In the genomic region with DNA sequence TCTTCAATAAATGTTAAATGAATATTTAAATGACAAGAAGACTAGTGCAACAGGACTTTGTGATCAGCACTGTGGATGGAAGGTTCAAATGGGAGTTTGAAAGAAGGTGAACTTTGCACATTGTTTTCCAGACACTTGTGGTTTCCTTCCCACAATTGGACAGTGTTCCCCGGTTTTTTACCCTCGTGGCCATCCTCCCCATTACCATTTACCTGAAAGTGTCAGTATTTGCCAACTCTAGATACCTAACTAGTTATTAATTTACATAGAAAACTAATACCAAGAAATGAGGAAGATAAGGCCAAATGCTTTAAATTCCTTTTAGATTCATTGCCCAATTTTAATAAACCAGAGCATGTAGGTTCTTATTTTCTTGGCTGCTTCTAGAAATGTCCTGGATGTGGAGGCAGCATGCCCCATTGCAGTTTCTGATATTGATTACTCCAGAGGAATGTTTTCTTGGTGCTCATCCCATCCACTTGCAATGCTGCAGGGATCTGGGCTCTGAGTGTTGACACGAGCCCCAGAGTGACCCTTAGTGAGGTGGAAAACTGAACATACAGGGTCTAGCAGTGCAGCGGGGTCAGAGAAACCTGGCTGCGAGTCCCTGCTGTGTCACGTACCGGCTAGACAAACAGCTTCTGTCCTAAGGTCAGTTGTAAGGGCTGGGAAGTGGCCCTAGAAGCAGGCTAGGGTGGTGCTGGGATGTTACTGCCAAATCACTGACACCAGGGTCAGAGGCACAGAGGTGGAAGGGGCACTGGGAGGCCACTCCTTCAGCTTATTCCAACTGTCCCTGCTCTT, we compare ENCODE assay signal across 23 cellular contexts. TPM values are rescaled to one million over a fixed set of nuclear protein-coding genes. Genes with fewer than 3 reads are reported as not detected.
DNase-seq lines count a peak whose midpoint lies in the region; ATAC-seq, FAIRE-seq and TF ChIP-seq lines count a peak whose summit lies in the region.
"Had no signal": no experiment of that assay in that cellular context is flagged by ENCODE, and none has a peak within 500 bp of the region (broad histone marks: within the 10 kb centered on the region; RNA-seq: fewer than 3 reads in every experiment).

No MANE protein-coding gene starts in this region.

- no peak for TF ChIP-seq CTCF in esophagus squamous epithelium (IDR thresholded peaks at IDR 0.05)
- TF ChIP-seq CTCF in right lobe of liver (IDR thresholded peaks at IDR 0.05), result no peak

- H3K9me3 ChIP-seq in esophagus squamous epithelium, result no peaks in the 10 kb centered on the region
- no peaks in the 10 kb centered on the region for H3K9me3 ChIP-seq in right lobe of liver
- no peaks in the 10 kb centered on the region for H3K9me3 ChIP-seq in small intestine (ENCODE audit: control insufficient read depth, low read depth)
- H3K9me3 ChIP-seq: adrenal gland, sigmoid colon, SJSA1, tibial nerve had no signal

- 54 to 71% methylated on average over 5 to 6 of the region's 7 CpGs for WGBS in esophagus squamous epithelium, 2 donors
- 15% methylated on average over 3 of the region's 7 CpGs for WGBS in right lobe of liver (ENCODE audit: insufficient coverage, low coverage, low lambda C conversion rate, missing lambda C conversion rate)
- WGBS in small intestine, 3 donors, result 12 to 58% (median 33%) methylated on average over 7 of the region's 7 CpGs

- ATAC-seq in right lobe of liver, result peak; percentile 75 to 88 (median 86)
- ATAC-seq in HG03045 (IDR thresholded peaks at IDR 0.05; ENCODE audit: unreplicated experiment), result no peak
- ATAC-seq: activated CD4-positive, CD25-positive, alpha-beta regulatory T cell treated with anti-CD3 and anti-CD28 coated beads, Interleukin-2, amount 50 U/mL, for 24 hours; left cardiac atrium; naive thymus-derived CD8-positive, alpha-beta T cell; stimulated activated naive CD8-positive, alpha-beta T cell treated with anti-CD3 and anti-CD28 coated beads, Interleukin-15, Interleukin-2, amounts not matched to agents 100 U/mL and 50 U/mL, for 24 hours had no signal

- TF ChIP-seq POLR2A in esophagus squamous epithelium (IDR thresholded peaks at IDR 0.05), result no peak
- no peak for TF ChIP-seq POLR2A in right lobe of liver (IDR thresholded peaks at IDR 0.05)

- H3K4me1 ChIP-seq in esophagus squamous epithelium (peaks cover 20 to 72% (median 43%) of the 10 kb centered on the region in 3 donors), right lobe of liver (peaks cover 0 to 42% (median 20%) of the 10 kb centered on the region in 4 donors), small intestine (ENCODE audit: control insufficient read depth in 2 of 2, insufficient read depth in 1 of 2, low read depth in 1 of 2, low read length in 1 of 2) (peaks cover 5 to 9% of the 10 kb centered on the region in 2 donors)
- H3K4me1 ChIP-seq: sigmoid colon had no signal

- peak overlapping the region in 3 of 4 donors; percentile 10 to 37 (median 28) for H3K27ac ChIP-seq in esophagus squamous epithelium
- H3K27ac ChIP-seq in right lobe of liver, result peak overlapping the region; percentile 6 to 48 (median 44)
- H3K27ac ChIP-seq in small intestine (ENCODE audit: low read depth in 1 of 2, low read length in 1 of 2), result no peak overlapping the region
- H3K27ac ChIP-seq: sigmoid colon, SJSA1 had no signal

- H3K4me3 ChIP-seq in esophagus squamous epithelium (no peak overlapping the region), right lobe of liver (no peak overlapping the region), small intestine (ENCODE audit: low read depth in 1 of 2, low read length in 2 of 2) (no peak overlapping the region)
- H3K4me3 ChIP-seq: adrenal gland, sigmoid colon, SJSA1, tibial nerve had no signal

- H3K36me3 ChIP-seq in esophagus squamous epithelium (peaks cover 0 to 19% (median 0%) of the 10 kb centered on the region in 3 donors), right lobe of liver (peaks cover 0 to 7% (median 0%) of the 10 kb centered on the region in 4 donors), small intestine (ENCODE audit: control insufficient read depth in 2 of 2, insufficient read depth in 2 of 2, low read length in 2 of 2) (no peaks in the 10 kb centered on the region)

- no peak for FAIRE-seq in small intestine (lab: Jason Lieb, UNC)
- FAIRE-seq: colon, TTC549 had no signal

- DNase-seq in HuH-7 (ENCODE audit: low spot score), result peak; percentile 41
- DNase-seq in esophagus squamous epithelium (lab: John Stamatoyannopoulos, UW), result no peak
- DNase-seq in right lobe of liver, result peak; percentile 72 to 93 (median 92)
- peak; percentile 56 for DNase-seq in small intestine
- no peak for DNase-seq in NCI-H1694 treated with DMSO at 0.1 percent for 48 hours (lab: John Stamatoyannopoulos, UW)
- DNase-seq in dermis blood vessel endothelial cell, result no peak
- DNase-seq: activated CD8-positive, alpha-beta T cell treated with anti-CD3 and anti-CD28 coated beads, Interleukin-2, amount 10 ng/mL, durations not matched to agents 7 days and 5 days; activated T-cell treated with anti-CD3 and anti-CD28 coated beads for 4 hours; adrenal gland; CD4-positive, alpha-beta T cell; left cardiac atrium; naive thymus-derived CD8-positive, alpha-beta T cell; NCI-H2171 treated with DMSO at 0.1 percent for 48 hours; NCI-H524 treated with DMSO at 0.1 percent for 48 hours; sigmoid colon; stimulated activated CD4-positive, alpha-beta T cell treated with anti-CD3 and anti-CD28 coated beads, Interleukin-15, amount 100 ng/mL, for 24 hours; stimulated activated naive CD8-positive, alpha-beta T cell treated with anti-CD3 and anti-CD28 coated beads, Interleukin-15, Interleukin-2, amounts not matched to agents 100 U/mL and 50 U/mL, for 24 hours had no signal

- intact Hi-C loops in esophagus squamous epithelium (cut with DNase I) (loop anchor here (5.0 to 10.0 kb wide), 2 partner anchors 53 to 265 kb away; no protein-coding TSS in a partner anchor), right lobe of liver (cut with DNase I) (loop anchor here (10.0 kb wide), 2 partner anchors 63 to 263 kb away; no protein-coding TSS in a partner anchor)

- H3K27me3 ChIP-seq in esophagus squamous epithelium (no peaks in the 10 kb centered on the region), right lobe of liver (no peaks in the 10 kb centered on the region), small intestine (ENCODE audit: control insufficient read depth in 2 of 2, insufficient read depth in 2 of 2, low read length in 2 of 2) (no peaks in the 10 kb centered on the region)
- H3K27me3 ChIP-seq: adrenal gland, sigmoid colon, SJSA1, tibial nerve had no signal

RNA-seq across cellular contexts. Expression of a gene that starts 23.5 kb away (rescaled TPM):
- total RNA-seq in esophagus squamous epithelium (10 to 100 TPM in 3 of 4 donors, 1 to 10 TPM in 1; 6.3 to 21.5 (median 13.7) TPM), right lobe of liver (1 to 10 TPM; 4.5 to 7.4 (median 6.1) TPM), dermis blood vessel endothelial cell (8.1 and 10.2 TPM in 2 replicates)
- 10 to 100 TPM; 13.0 to 18.4 (median 14.3) TPM for polyA plus RNA-seq in small intestine

RNA-seq across cellular contexts. Expression of a gene that starts 23.7 kb away (rescaled TPM):
- 10 to 100 TPM; 14.4 to 47.9 (median 30.0) TPM for total RNA-seq in esophagus squamous epithelium
- total RNA-seq in right lobe of liver, result 10 to 100 TPM; 14.4 to 23.1 (median 20.0) TPM
- polyA plus RNA-seq in small intestine, result 10 to 100 TPM; 17.3 to 25.5 (median 23.2) TPM
- 43.6 and 60.0 TPM in 2 replicates for total RNA-seq in dermis blood vessel endothelial cell

Comparison
In these comparisons a context has a peak if more than half of its experiments do, and no peak if none do; other contexts are left out.
1. DNase-seq: peak in HuH-7 (single experiment), right lobe of liver (3 of 3) and small intestine (single experiment); none in esophagus squamous epithelium (single experiment), NCI-H1694 treated with DMSO at 0.1 percent for 48 hours (single experiment) and dermis blood vessel endothelial cell (single experiment).
2. H3K27ac ChIP-seq: peak in esophagus squamous epithelium (3 of 4) and right lobe of liver (3 of 3); none in small intestine (0 of 2).